Comparison of ENCODE assay signal across 18 cellular contexts in genomic region chr1:8281843-8282509, GRCh38. TPM values are rescaled to one million over a fixed set of nuclear protein-coding genes. Genes with fewer than 3 reads are reported as not detected.
DNase-seq lines count a peak whose midpoint lies in the region; ATAC-seq, FAIRE-seq and TF ChIP-seq lines count a peak whose summit lies in the region.
"Had no signal": no experiment of that assay in that cellular context is flagged by ENCODE, and none has a peak within 500 bp of the region (broad histone marks: within the 10 kb centered on the region; RNA-seq: fewer than 3 reads in every experiment).

No MANE protein-coding gene starts in this region.

- H3K36me3 ChIP-seq in astrocyte (ENCODE audit: insufficient read depth, low read length) = no peaks in the 10 kb centered on the region
- H3K36me3 ChIP-seq in lower lobe of right lung = no peaks in the 10 kb centered on the region
- H3K36me3 ChIP-seq in upper lobe of left lung = no peaks in the 10 kb centered on the region

- H3K79me2 ChIP-seq in astrocyte (ENCODE audit: insufficient read depth, low read length) = no peaks in the 10 kb centered on the region

- no peak overlapping the region for H3K9ac ChIP-seq in astrocyte (ENCODE audit: low read length)

- H4K20me1 ChIP-seq in astrocyte (ENCODE audit: insufficient read depth, low read length) = no peaks in the 10 kb centered on the region

- no peak for TF ChIP-seq EP300 in upper lobe of left lung (IDR thresholded peaks at IDR 0.05)

- FAIRE-seq in astrocyte (lab: Jason Lieb, UNC) = no peak
- FAIRE-seq: frontal cortex, G401.6 had no signal

- H3K4me2 ChIP-seq in astrocyte (ENCODE audit: low read length) = no peak overlapping the region

- H3K4me3 ChIP-seq in astrocyte (ENCODE audit: insufficient read depth, low read depth, low read length) = no peak overlapping the region
- H3K4me3 ChIP-seq in lower lobe of right lung = no peak overlapping the region
- H3K4me3 ChIP-seq in upper lobe of left lung = no peak overlapping the region

- no peak overlapping the region for H3K4me3 Mint-ChIP-seq in activated T-cell treated with anti-CD3 and anti-CD28 coated beads, Interleukin-2, amount 50 U/mL, for 24 hours
- no peak overlapping the region for H3K4me3 Mint-ChIP-seq in activated T-cell treated with anti-CD3 and anti-CD28 coated beads, Interleukin-2, amount 50 U/mL, for 4 hours
- no peak overlapping the region for H3K4me3 Mint-ChIP-seq in astrocyte (ENCODE audit: unreplicated experiment)
- H3K4me3 Mint-ChIP-seq: activated naive CD4-positive, alpha-beta T cell treated with anti-CD3 and anti-CD28 coated beads, Interleukin-2, amount 10 ng/mL, durations not matched to agents 7 days and 5 days; CD8-positive, alpha-beta T cell; endodermal cell had no signal

- peak overlapping the region; percentile 17 for H2AFZ ChIP-seq in astrocyte (ENCODE audit: low read depth, low read length)

- H3K9me3 ChIP-seq in astrocyte (ENCODE audit: insufficient read depth, low read depth, low read length) (no peaks in the 10 kb centered on the region), lower lobe of right lung (no peaks in the 10 kb centered on the region), upper lobe of left lung (no peaks in the 10 kb centered on the region)

- H3K9me3 Mint-ChIP-seq in activated T-cell treated with anti-CD3 and anti-CD28 coated beads, Interleukin-2, amount 50 U/mL, for 24 hours = peaks cover 5% of the 10 kb centered on the region
- H3K9me3 Mint-ChIP-seq in activated T-cell treated with anti-CD3 and anti-CD28 coated beads, Interleukin-2, amount 50 U/mL, for 4 hours = peaks cover 4% of the 10 kb centered on the region
- H3K9me3 Mint-ChIP-seq in astrocyte (ENCODE audit: unreplicated experiment) = no peaks in the 10 kb centered on the region
- H3K9me3 Mint-ChIP-seq: CD8-positive, alpha-beta T cell had no signal

- peak in 1 of 4 donors; percentile 49 for TF ChIP-seq POLR2A in upper lobe of left lung (IDR thresholded peaks at IDR 0.05)

- H3K27ac ChIP-seq in astrocyte (ENCODE audit: low read depth, low read length) (no peak overlapping the region), lower lobe of right lung (peak overlapping the region; percentile 62), upper lobe of left lung (peak overlapping the region in 2 of 4 donors; percentile 64 to 70)

- intact Hi-C loops in lower lobe of right lung (cut with DNase I) = no loop called here

- no peaks in the 10 kb centered on the region for H3K36me3 Mint-ChIP-seq in activated T-cell treated with anti-CD3 and anti-CD28 coated beads, Interleukin-2, amount 50 U/mL, for 24 hours (ENCODE audit: low read depth)
- no peaks in the 10 kb centered on the region for H3K36me3 Mint-ChIP-seq in activated T-cell treated with anti-CD3 and anti-CD28 coated beads, Interleukin-2, amount 50 U/mL, for 4 hours (ENCODE audit: insufficient read depth)
- no peaks in the 10 kb centered on the region for H3K36me3 Mint-ChIP-seq in astrocyte (ENCODE audit: low read depth, unreplicated experiment)
- H3K36me3 Mint-ChIP-seq: activated naive CD4-positive, alpha-beta T cell treated with anti-CD3 and anti-CD28 coated beads, Interleukin-2, amount 10 ng/mL, durations not matched to agents 7 days and 5 days; CD8-positive, alpha-beta T cell had no signal

- H3K27me3 ChIP-seq in astrocyte (ENCODE audit: insufficient read depth, low read length) (no peaks in the 10 kb centered on the region), lower lobe of right lung (ENCODE audit: low read depth) (no peaks in the 10 kb centered on the region), upper lobe of left lung (no peaks in the 10 kb centered on the region)

- peaks cover 28% of the 10 kb centered on the region for H3K4me1 Mint-ChIP-seq in activated T-cell treated with anti-CD3 and anti-CD28 coated beads, Interleukin-2, amount 50 U/mL, for 24 hours (ENCODE audit: low read depth)
- peaks cover 12% of the 10 kb centered on the region for H3K4me1 Mint-ChIP-seq in activated T-cell treated with anti-CD3 and anti-CD28 coated beads, Interleukin-2, amount 50 U/mL, for 4 hours (ENCODE audit: low read depth)
- no peaks in the 10 kb centered on the region for H3K4me1 Mint-ChIP-seq in astrocyte (ENCODE audit: low read depth, unreplicated experiment)
- H3K4me1 Mint-ChIP-seq: activated naive CD4-positive, alpha-beta T cell treated with anti-CD3 and anti-CD28 coated beads, Interleukin-2, amount 10 ng/mL, durations not matched to agents 7 days and 5 days had no signal

- H3K27me3 Mint-ChIP-seq in activated T-cell treated with anti-CD3 and anti-CD28 coated beads, Interleukin-2, amount 50 U/mL, for 24 hours = peaks cover 45% of the 10 kb centered on the region
- peaks cover 34% of the 10 kb centered on the region for H3K27me3 Mint-ChIP-seq in activated T-cell treated with anti-CD3 and anti-CD28 coated beads, Interleukin-2, amount 50 U/mL, for 4 hours (ENCODE audit: low read depth)
- H3K27me3 Mint-ChIP-seq in astrocyte (ENCODE audit: low read depth, unreplicated experiment) = peaks cover 4% of the 10 kb centered on the region

- DNase-seq in activated T-cell treated with anti-CD3 and anti-CD28 coated beads, Interleukin-2, amount 50 U/mL, for 24 hours = no peak
- no peak for DNase-seq in activated T-cell treated with anti-CD3 and anti-CD28 coated beads, Interleukin-2, amount 50 U/mL, for 4 hours
- no peak for DNase-seq in astrocyte (ENCODE audit: low read depth)
- DNase-seq in lower lobe of right lung = peak; percentile 62
- peak; percentile 42 to 53 for DNase-seq in upper lobe of left lung
- DNase-seq in activated CD4-positive, CD25-positive, alpha-beta regulatory T cell (lab: John Stamatoyannopoulos, UW) = no peak
- DNase-seq: activated naive CD4-positive, alpha-beta T cell treated with anti-CD3 and anti-CD28 coated beads, Interleukin-2, amount 10 ng/mL, durations not matched to agents 7 days and 5 days; CD8-positive, alpha-beta T cell; endodermal cell; Karpas-422; NCI-H187 treated with DMSO at 0.1 percent for 48 hours; NCI-H748 treated with DMSO at 0.1 percent for 48 hours; SHP77; stimulated activated CD4-positive, alpha-beta T cell treated with anti-CD3 and anti-CD28 coated beads, Interleukin-4, amount 100 ng/mL, for 24 hours had no signal

- TF ChIP-seq CTCF in astrocyte (IDR thresholded peaks at IDR 0.05; ENCODE audit: insufficient read depth, low read depth, low read length) (no peak), lower lobe of right lung (IDR thresholded peaks at IDR 0.05) (no peak), upper lobe of left lung (IDR thresholded peaks at IDR 0.05) (no peak)

- no peaks in the 10 kb centered on the region for H3K4me1 ChIP-seq in astrocyte (ENCODE audit: insufficient read depth, low read length)
- H3K4me1 ChIP-seq in lower lobe of right lung = no peaks in the 10 kb centered on the region
- no peaks in the 10 kb centered on the region for H3K4me1 ChIP-seq in upper lobe of left lung

- WGBS in upper lobe of left lung, 2 donors = 54 to 58% methylated on average over 13 to 14 of the region's 14 CpGs

- peak overlapping the region; percentile 94 for H3K27ac Mint-ChIP-seq in activated T-cell treated with anti-CD3 and anti-CD28 coated beads, Interleukin-2, amount 50 U/mL, for 24 hours
- H3K27ac Mint-ChIP-seq in astrocyte (ENCODE audit: unreplicated experiment) = peak overlapping the region; percentile 15
- H3K27ac Mint-ChIP-seq: activated naive CD4-positive, alpha-beta T cell treated with anti-CD3 and anti-CD28 coated beads, Interleukin-2, amount 10 ng/mL, durations not matched to agents 7 days and 5 days; CD8-positive, alpha-beta T cell; endodermal cell had no signal

- no peak for ATAC-seq in activated T-cell treated with anti-CD3 and anti-CD28 coated beads, Interleukin-2, amount 50 U/mL, for 4 hours
- ATAC-seq in lower lobe of right lung = peak; percentile 70 to 78
- ATAC-seq in upper lobe of left lung (ENCODE audit: low FRiP score in 2 of 2) = peak; percentile 56 to 73
- ATAC-seq in HG03025 (IDR thresholded peaks at IDR 0.05; ENCODE audit: low FRiP score, unreplicated experiment) = no peak
- ATAC-seq in HG03432 (IDR thresholded peaks at IDR 0.05; ENCODE audit: unreplicated experiment) = no peak
- ATAC-seq: CD8-positive, alpha-beta T cell had no signal

RNA-seq across cellular contexts. Expression of gene SLC45A1, which starts 35.9 kb away (rescaled TPM):
- under 1 TPM; 0.38 to 0.61 (median 0.46) TPM for total RNA-seq in activated T-cell treated with anti-CD3 and anti-CD28 coated beads, Interleukin-2, amount 50 U/mL, for 4 hours
- total RNA-seq in astrocyte = 0.95 and 1.0 TPM in 2 replicates
- 0.92 TPM for total RNA-seq in lower lobe of right lung
- 1 to 10 TPM in 2 of 6 donors, under 1 TPM in 2, not detected in 2; 0.91 to 1.4 (median 1.0) TPM for total RNA-seq in upper lobe of left lung

Comparison
In these comparisons a context has a peak if more than half of its experiments do, and no peak if none do; other contexts are left out.
1. DNase-seq: peak in lower lobe of right lung (single experiment) and upper lobe of left lung (2 of 2); none in activated T-cell treated with anti-CD3 and anti-CD28 coated beads, Interleukin-2, amount 50 U/mL, for 24 hours (single experiment), activated T-cell treated with anti-CD3 and anti-CD28 coated beads, Interleukin-2, amount 50 U/mL, for 4 hours (single experiment), astrocyte (single experiment) and activated CD4-positive, CD25-positive, alpha-beta regulatory T cell (0 of 4).
2. ATAC-seq: peak in lower lobe of right lung (2 of 2) and upper lobe of left lung (2 of 2); none in activated T-cell treated with anti-CD3 and anti-CD28 coated beads, Interleukin-2, amount 50 U/mL, for 4 hours (0 of 2), HG03025 (single experiment) and HG03432 (single experiment).